31 cellular contexts compared by ENCODE assay signal in the genomic region with DNA sequence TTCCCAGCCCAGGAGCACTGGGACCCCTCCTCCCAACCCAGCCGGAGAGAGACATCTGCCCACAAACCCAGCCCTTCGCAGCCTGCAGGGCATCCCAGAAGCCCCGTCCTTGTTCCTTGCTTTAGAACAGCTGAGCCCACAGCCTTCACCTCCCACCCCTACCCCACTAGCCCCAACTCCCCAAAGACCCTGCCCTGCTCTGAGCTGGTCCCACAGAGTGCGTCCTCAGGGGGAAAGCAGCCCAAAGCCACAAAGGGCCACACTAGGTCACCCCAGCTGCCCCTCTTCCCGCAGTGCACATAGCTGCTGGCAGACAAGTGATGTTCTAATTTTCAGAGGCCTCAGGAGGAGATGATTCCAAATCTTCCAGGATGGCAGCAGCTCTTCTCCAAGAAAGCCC. TPM values are rescaled to one million over a fixed set of nuclear protein-coding genes. Genes with fewer than 3 reads are reported as not detected.
"Had no signal": no experiment of that assay in that cellular context is flagged by ENCODE, and none has a peak within 500 bp of the region (broad histone marks: within the 10 kb centered on the region; RNA-seq: fewer than 3 reads in every experiment).

No MANE protein-coding gene starts in this region.

- H3K9me3 Mint-ChIP-seq: activated naive CD4-positive, alpha-beta T cell treated with anti-CD3 and anti-CD28 coated beads, Interleukin-2, amount 10 ng/mL, durations not matched to agents 7 days and 5 days; activated T-cell treated with anti-CD3 and anti-CD28 coated beads, Interleukin-2, amount 50 U/mL, for 24 hours; mesothelial cell of epicardium; naive thymus-derived CD8-positive, alpha-beta T cell; stimulated activated naive B cell treated with anti-CD40 and anti-IgM and Interleukin-4, amounts not matched to agents 10 μg/mL and 1 μg/mL and 100 μg/mL, for 72 hours; T-helper 1 cell treated with Interleukin-12 subunit alpha and Interleukin-12 subunit beta and Interleukin-4 antibody, amounts not matched to agents 30 μg/mL and 1 μg/mL, for 36 hours had no signal

- H3K27ac Mint-ChIP-seq: activated naive CD4-positive, alpha-beta T cell treated with anti-CD3 and anti-CD28 coated beads, Interleukin-2, amount 10 ng/mL, durations not matched to agents 7 days and 5 days; activated T-cell treated with anti-CD3 and anti-CD28 coated beads, Interleukin-2, amount 50 U/mL, for 24 hours; mesothelial cell of epicardium; naive thymus-derived CD8-positive, alpha-beta T cell; stimulated activated naive B cell treated with anti-CD40 and anti-IgM and Interleukin-4, amounts not matched to agents 10 μg/mL and 1 μg/mL and 100 μg/mL, for 72 hours; T-helper 1 cell treated with Interleukin-12 subunit alpha and Interleukin-12 subunit beta and Interleukin-4 antibody, amounts not matched to agents 30 μg/mL and 1 μg/mL, for 36 hours had no signal

- H3K4me1 ChIP-seq: esophagus squamous epithelium, suprapubic skin, tibial nerve had no signal

- H3K27me3 Mint-ChIP-seq: activated T-cell treated with anti-CD3 and anti-CD28 coated beads, Interleukin-2, amount 50 U/mL, for 24 hours; naive thymus-derived CD8-positive, alpha-beta T cell; stimulated activated naive B cell treated with anti-CD40 and anti-IgM and Interleukin-4, amounts not matched to agents 10 μg/mL and 1 μg/mL and 100 μg/mL, for 72 hours had no signal

- H3K4me1 Mint-ChIP-seq: activated naive CD4-positive, alpha-beta T cell treated with anti-CD3 and anti-CD28 coated beads, Interleukin-2, amount 10 ng/mL, durations not matched to agents 7 days and 5 days; mesothelial cell of epicardium; naive thymus-derived CD8-positive, alpha-beta T cell had no signal

- H3K9me3 ChIP-seq: esophagus squamous epithelium, suprapubic skin, tibial nerve had no signal

- H3K36me3 ChIP-seq: brain microvascular endothelial cell, esophagus squamous epithelium, suprapubic skin had no signal

- H3K4me3 ChIP-seq: esophagus squamous epithelium, suprapubic skin, tibial nerve had no signal

- H3K36me3 Mint-ChIP-seq: activated naive CD4-positive, alpha-beta T cell treated with anti-CD3 and anti-CD28 coated beads, Interleukin-2, amount 10 ng/mL, durations not matched to agents 7 days and 5 days; mesothelial cell of epicardium; naive thymus-derived CD8-positive, alpha-beta T cell; stimulated activated naive B cell treated with anti-CD40 and anti-IgM and Interleukin-4, amounts not matched to agents 10 μg/mL and 1 μg/mL and 100 μg/mL, for 72 hours had no signal

- ATAC-seq: activated CD4-positive, CD25-positive, alpha-beta regulatory T cell treated with anti-CD3 and anti-CD28 coated beads, Interleukin-2, amount 50 U/mL, for 24 hours; naive thymus-derived CD8-positive, alpha-beta T cell; sciatic nerve; stimulated activated naive B cell treated with anti-CD40 and anti-IgM and Interleukin-4, amounts not matched to agents 10 μg/mL and 1 μg/mL and 100 μg/mL, for 72 hours had no signal

- DNase-seq: activated CD4-positive, alpha-beta T cell treated with anti-CD3 and anti-CD28 coated beads for 48 hours; activated CD4-positive, alpha-beta T cell treated with anti-CD3 and anti-CD28 coated beads, Interleukin-2, amount 50 U/mL, for 48 hours; activated CD8-positive, alpha-beta memory T cell treated with anti-CD3 and anti-CD28 coated beads, Interleukin-2, amount 50 U/mL, for 48 hours; activated gamma-delta T cell; activated naive CD4-positive, alpha-beta T cell treated with anti-CD3 and anti-CD28 coated beads, Interleukin-2, amount 10 ng/mL, durations not matched to agents 7 days and 5 days; activated T-cell treated with anti-CD3 and anti-CD28 coated beads, Interleukin-2, amount 50 U/mL, for 24 hours; amniotic stem cell; brain microvascular endothelial cell; central memory CD4-positive, alpha-beta T cell; dermis blood vessel endothelial cell; effector CD4-positive, alpha-beta T cell; esophagus squamous epithelium; foreskin melanocyte; hippocampal formation; left cardiac atrium; posterior cingulate gyrus; stimulated activated CD4-positive, alpha-beta T cell treated with anti-CD3 and anti-CD28 coated beads, Interleukin-15, amount 100 ng/mL, for 24 hours; stimulated activated CD4-positive, alpha-beta T cell treated with anti-CD3 and anti-CD28 coated beads, Interleukin-2, amount 100 ng/mL, for 24 hours; stimulated activated naive B cell treated with anti-CD40 and anti-IgM and Interleukin-4, amounts not matched to agents 10 μg/mL and 1 μg/mL and 100 μg/mL, for 72 hours; SW 1271; T-helper 9 cell had no signal

- H3K27ac ChIP-seq: brain microvascular endothelial cell, epithelial cell of prostate, esophagus squamous epithelium, suprapubic skin, tibial nerve, VCaP had no signal

- H3K27me3 ChIP-seq: brain microvascular endothelial cell, esophagus squamous epithelium, suprapubic skin, tibial nerve had no signal

- H3K4me3 Mint-ChIP-seq: activated naive CD4-positive, alpha-beta T cell treated with anti-CD3 and anti-CD28 coated beads, Interleukin-2, amount 10 ng/mL, durations not matched to agents 7 days and 5 days; activated T-cell treated with anti-CD3 and anti-CD28 coated beads, Interleukin-2, amount 50 U/mL, for 24 hours; mesothelial cell of epicardium; naive thymus-derived CD8-positive, alpha-beta T cell; stimulated activated naive B cell treated with anti-CD40 and anti-IgM and Interleukin-4, amounts not matched to agents 10 μg/mL and 1 μg/mL and 100 μg/mL, for 72 hours; T-helper 1 cell treated with Interleukin-12 subunit alpha and Interleukin-12 subunit beta and Interleukin-4 antibody, amounts not matched to agents 30 μg/mL and 1 μg/mL, for 36 hours had no signal

RNA-seq across cellular contexts. Expression of a gene that starts 8.8 kb away (rescaled TPM):
- polyA plus RNA-seq: keratinocyte had no signal
